25 cellular contexts compared by ENCODE assay signal in the genomic region with DNA sequence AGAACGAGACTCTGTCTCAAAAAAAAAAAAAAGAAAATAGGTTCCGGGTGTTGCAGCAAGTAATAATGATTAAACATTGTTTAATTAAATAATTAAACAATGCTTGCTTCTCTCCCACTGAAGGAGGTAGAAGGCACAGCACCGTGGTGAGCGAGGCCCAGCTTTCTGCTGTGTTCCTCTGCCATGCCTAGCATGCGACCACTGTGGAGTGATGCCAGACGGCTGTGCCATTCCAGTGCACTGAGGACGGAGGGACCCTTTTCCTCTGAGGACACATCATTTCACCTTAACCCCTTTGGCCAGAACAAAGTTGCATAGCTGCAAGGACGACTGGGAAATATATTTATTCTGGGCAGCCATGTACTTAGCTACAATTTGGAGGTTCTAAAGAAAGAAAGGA.
"Had no signal": no experiment of that assay in that cellular context is flagged by ENCODE, and none has a peak within 500 bp of the region (broad histone marks: within the 10 kb centered on the region; RNA-seq: fewer than 3 reads in every experiment).

No MANE protein-coding gene starts in this region.

- H3K36me3 ChIP-seq: stomach, suprapubic skin, thoracic aorta, thyroid gland, tibial artery, tibial nerve, transverse colon, upper lobe of left lung, upper lobe of right lung, uterus, vagina had no signal

- DNase-seq: stimulated activated CD4-positive, alpha-beta T cell treated with anti-CD3 and anti-CD28 coated beads, Interleukin-2, amount 100 ng/mL, for 48 hours; stimulated activated CD4-positive, alpha-beta T cell treated with anti-CD3 and anti-CD28 coated beads, Interleukin-4, amount 100 ng/mL, for 1 hour; stimulated activated CD4-positive, alpha-beta T cell treated with anti-CD3 and anti-CD28 coated beads, Interleukin-4, amount 100 ng/mL, for 24 hours; stimulated activated CD4-positive, alpha-beta T cell treated with anti-CD3 and anti-CD28 coated beads, Interleukin-4, amount 100 ng/mL, for 4 hours; stimulated activated CD8-positive, alpha-beta memory T cell treated with anti-CD3 and anti-CD28 coated beads, Interleukin-4, amount 100 ng/mL, for 48 hours; stimulated activated naive B cell treated with anti-CD40 and anti-IgM and Interleukin-4, amounts not matched to agents 10 μg/mL and 1 μg/mL and 100 μg/mL, for 72 hours; stimulated activated naive CD4-positive, alpha-beta T cell; stimulated activated naive CD4-positive, alpha-beta T cell treated with Interleukin-2 at 50 U/mL for 16 hours; stimulated activated naive CD8-positive, alpha-beta T cell treated with anti-CD3 and anti-CD28 coated beads, Interleukin-15, amount 100 ng/mL, for 72 hours; stimulated activated naive CD8-positive, alpha-beta T cell treated with anti-CD3 and anti-CD28 coated beads, Interleukin-15, Interleukin-2, amounts not matched to agents 100 U/mL and 50 U/mL, for 24 hours; stomach; testis; thyroid gland; tibial artery; transverse colon; trophoblast cell; upper lobe of left lung; upper lobe of right lung; uterus had no signal

- H3K4me1 ChIP-seq: thyroid gland, upper lobe of left lung, upper lobe of right lung, uterus had no signal

- H3K27me3 ChIP-seq: stomach, suprapubic skin, testis, thyroid gland, tibial artery, tibial nerve, transverse colon, upper lobe of left lung, upper lobe of right lung, uterus, vagina had no signal

- ATAC-seq: stimulated activated effector memory CD8-positive, alpha-beta T cell treated with anti-CD3 and anti-CD28 coated beads, Interleukin-12 subunit alpha, Interleukin-12 subunit beta, amount 100 ng/mL, for 72 hours; stimulated activated memory B cell treated with anti-CD40 and anti-IgM and Interleukin-4, amounts not matched to agents 10 μg/mL and 1 μg/mL and 100 μg/mL, for 72 hours; stimulated activated naive B cell treated with anti-CD40 and anti-IgM and Interleukin-4, amounts not matched to agents 10 μg/mL and 1 μg/mL and 100 μg/mL, for 72 hours; stimulated activated naive CD8-positive, alpha-beta T cell treated with anti-CD3 and anti-CD28 coated beads, Interleukin-15, amount 100 ng/mL, for 72 hours; stimulated activated naive CD8-positive, alpha-beta T cell treated with anti-CD3 and anti-CD28 coated beads, Interleukin-15, Interleukin-2, amounts not matched to agents 100 U/mL and 50 U/mL, for 24 hours; upper lobe of right lung had no signal

- H3K9me3 ChIP-seq: stomach, suprapubic skin, testis, thoracic aorta, thyroid gland, tibial artery, tibial nerve, transverse colon, upper lobe of left lung, upper lobe of right lung, uterus, vagina had no signal

- H3K4me3 ChIP-seq: stomach, suprapubic skin, testis, thoracic aorta, thyroid gland, tibial artery, tibial nerve, transverse colon, upper lobe of left lung, upper lobe of right lung, uterus, vagina had no signal

- H3K27ac ChIP-seq: stomach, suprapubic skin, testis, thoracic aorta, thyroid gland, tibial artery, tibial nerve, transverse colon, upper lobe of left lung, upper lobe of right lung, uterus, vagina had no signal
